ENCODE assay signal across 8 cellular contexts in the genomic region with DNA sequence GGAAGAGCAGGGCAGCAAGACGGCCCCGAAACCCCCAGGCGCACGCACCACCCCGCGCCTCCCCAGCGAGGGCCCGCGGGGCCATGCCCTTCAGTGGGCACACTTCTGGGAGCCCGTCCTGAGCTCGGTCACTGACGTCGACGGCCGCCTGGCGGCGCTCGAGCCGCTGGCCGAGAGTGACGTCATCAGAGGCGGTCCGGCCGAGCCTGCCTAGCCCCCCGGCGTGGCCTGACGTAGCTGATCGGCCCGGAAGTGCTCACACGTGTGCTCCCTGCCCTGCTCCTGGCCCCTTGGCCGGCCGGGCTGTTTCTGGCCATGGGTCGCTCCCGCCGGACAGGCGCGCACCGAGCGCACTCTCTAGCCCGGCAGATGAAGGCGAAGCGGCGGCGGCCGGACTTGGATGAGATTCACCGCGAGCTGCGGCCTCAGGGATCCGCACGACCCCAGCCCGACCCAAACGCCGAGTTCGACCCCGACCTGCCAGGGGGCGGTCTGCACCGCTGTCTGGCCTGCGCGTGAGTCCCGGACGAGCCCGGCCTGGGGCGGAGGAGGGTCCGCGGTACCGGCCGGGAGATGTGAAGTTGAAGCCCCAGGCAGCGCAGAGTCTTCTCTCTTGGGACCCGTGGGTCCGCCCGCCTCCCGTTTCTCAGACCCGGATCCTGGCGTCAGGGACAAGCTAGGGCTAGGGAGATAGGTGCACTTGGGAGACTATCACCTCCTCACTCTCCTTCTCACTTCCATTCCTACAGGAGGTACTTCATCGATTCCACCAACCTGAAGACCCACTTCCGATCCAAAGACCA. TPM values are rescaled to one million over a fixed set of nuclear protein-coding genes. Genes with fewer than 3 reads are reported as not detected.
DNase-seq lines count a peak whose midpoint lies in the region; ATAC-seq and TF ChIP-seq lines count a peak whose summit lies in the region.

A gene (plus strand): TSS at position 240 of the 803 bp plus-strand sequence. CDS start 76 bp downstream, at position 316.

- DNase-seq in GM13976 (ENCODE audit: low spot score) (peak; percentile 100), NCI-H146 (lab: John Stamatoyannopoulos, UW) (peak; percentile 87), anterior cingulate cortex (lab: John Stamatoyannopoulos, UW) (peak; percentile 31 to 94 (median 84)), right atrium auricular region (ENCODE audit: low spot score) (peak; percentile 93), putamen (ENCODE audit: low spot score) (peak; percentile 90), uterus (peak; percentile 90 to 91)

- in situ Hi-C loops in GM13976 (cut with MboI; ENCODE audit: low sequenced_read_pairs, unreplicated experiment), result no loop called here

- H3K27ac ChIP-seq in right atrium auricular region (peak within 1 kb of the TSS; percentile 74 to 79), uterus (peak within 1 kb of the TSS; percentile 63 to 85)

- peak within 1 kb of the TSS; percentile 67 to 76 for H3K4me3 ChIP-seq in right atrium auricular region
- H3K4me3 ChIP-seq in uterus, result peak within 1 kb of the TSS; percentile 64 to 79

- intact Hi-C loops in T-helper 2 cell treated with Interferon-gamma antibody and Interleukin-4, amounts not matched to agents 100 ng/mL and 5 ng/mL, for 36 hours (cut with micrococcal nuclease), result loop anchor here (1.0 to 10.0 kb wide), 4 partner anchors 64 to 225 kb away; a partner anchor contains a TSS
- intact Hi-C loops in uterus (cut with DNase I; ENCODE audit: low total_unique reads), result no loop called here

- H3K4me1 ChIP-seq in right atrium auricular region (peaks cover 0 to 18% of the 10 kb centered on the region in 2 donors), uterus (peaks cover 0 to 5% of the 10 kb centered on the region in 2 donors)

- peak; percentile 19 to 72 for TF ChIP-seq POLR2A in uterus (IDR thresholded peaks at IDR 0.05)

- H3K27me3 ChIP-seq in right atrium auricular region (no peaks in the 10 kb centered on the region), uterus (no peaks in the 10 kb centered on the region)

- H3K36me3 ChIP-seq in right atrium auricular region, result no peaks in the 10 kb centered on the region
- H3K36me3 ChIP-seq in uterus, result no peaks in the 10 kb centered on the region

- TF ChIP-seq CTCF in GM13976 (IDR thresholded peaks at IDR 0.05; ENCODE audit: borderline replicate concordance, control extremely low read depth, extremely low read depth, insufficient read depth, missing control alignments), result peak; percentile 97
- TF ChIP-seq CTCF in right atrium auricular region (IDR thresholded peaks at IDR 0.05), result peak; percentile 84 to 94
- TF ChIP-seq CTCF in uterus (IDR thresholded peaks at IDR 0.05), result peak; percentile 83 to 98 (median 96)

- ATAC-seq in HG02798 (IDR thresholded peaks at IDR 0.05; ENCODE audit: poor library complexity, unreplicated experiment), result peak; percentile 94

- H3K9me3 ChIP-seq in right atrium auricular region (no peaks in the 10 kb centered on the region), uterus (no peaks in the 10 kb centered on the region)

RNA-seq across cellular contexts. Expression of the gene that starts here (rescaled TPM):
- 41.9 and 42.2 TPM in 2 replicates for total RNA-seq in T-helper 2 cell treated with Interferon-gamma antibody and Interleukin-4, amounts not matched to agents 100 ng/mL and 5 ng/mL, for 36 hours
- total RNA-seq in right atrium auricular region, result 10 to 100 TPM; 12.8 to 30.5 TPM
- total RNA-seq in uterus, result 10 to 100 TPM in 3 of 4 donors, 1 to 10 TPM in 1; 7.9 to 27.1 (median 16.3) TPM

Comparison
In these comparisons a context has a peak if more than half of its experiments do, and no peak if none do; other contexts are left out.
1. Peak in every context shown above with its lines: DNase-seq, ATAC-seq, H3K4me3 ChIP-seq and H3K27ac ChIP-seq.